Comparison of ENCODE assay signal across 7 cellular contexts in the genomic region with DNA sequence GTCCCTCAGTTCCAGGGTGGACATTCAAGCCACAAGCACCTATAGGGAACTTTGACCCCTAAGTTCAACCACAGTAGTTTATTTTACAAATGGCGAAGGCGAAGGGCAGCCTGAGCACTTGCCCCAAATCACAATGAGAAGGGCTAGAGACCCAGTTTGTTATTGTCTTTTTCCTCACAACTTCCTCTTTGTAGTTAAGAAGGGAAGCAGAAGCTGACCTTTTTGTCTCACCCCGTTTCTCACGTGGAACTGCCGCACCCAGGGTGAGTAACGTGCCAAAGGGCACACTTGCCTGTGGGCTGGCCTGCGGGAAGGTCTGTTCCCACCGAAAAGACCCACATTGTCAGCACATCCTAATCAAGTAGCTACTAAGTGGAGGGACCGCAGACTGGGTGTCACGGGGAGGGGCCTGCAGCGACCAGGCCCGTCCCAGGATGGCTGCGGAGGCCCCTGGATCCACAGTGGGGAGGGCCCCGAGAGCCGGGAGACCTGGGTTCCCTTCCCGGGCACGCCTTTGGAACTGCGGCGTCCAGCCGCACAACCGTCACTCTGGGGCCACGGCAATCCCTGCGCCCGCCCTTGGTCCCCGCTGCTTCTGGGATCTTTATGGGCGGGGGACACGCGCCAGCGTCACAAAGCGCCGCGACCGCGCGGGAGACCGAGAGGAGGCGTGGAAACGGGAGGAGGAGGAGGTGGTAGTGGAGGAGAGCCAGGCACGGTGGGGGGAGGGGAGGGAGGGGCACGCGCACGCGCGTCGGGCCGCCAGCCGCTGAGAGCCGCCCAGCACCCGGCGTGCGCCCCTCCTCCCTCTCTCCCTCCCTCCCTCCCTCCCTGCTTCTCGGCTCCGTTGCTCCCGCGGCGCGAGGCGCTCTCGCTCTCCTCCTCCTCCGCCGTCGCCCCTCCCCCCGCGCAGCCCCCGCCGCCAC. TPM values are rescaled to one million over a fixed set of nuclear protein-coding genes. Genes with fewer than 3 reads are reported as not detected.
DNase-seq lines count a peak whose midpoint lies in the region; ATAC-seq and TF ChIP-seq lines count a peak whose summit lies in the region.

TSS of gene UBE2R2 (plus strand) at position 834 of the 926 bp plus-strand sequence. CDS start 598 bp downstream, outside the sequence.

- peak within 1 kb of the TSS; percentile 96 for H3K27ac ChIP-seq in hepatocyte

- no peaks in the 10 kb centered on the region for H3K27me3 ChIP-seq in hepatocyte

- H3K9me3 ChIP-seq in hepatocyte (ENCODE audit: low read depth), result no peaks in the 10 kb centered on the region

- H3K9me2 ChIP-seq in hepatocyte (replicated peaks; ENCODE audit: insufficient read depth), result no peaks in the 10 kb centered on the region

- H4K20me1 ChIP-seq in hepatocyte (ENCODE audit: insufficient read depth, poor library complexity, severe bottlenecking), result peaks cover 32% of the 10 kb centered on the region

- ATAC-seq in GM18511 (IDR thresholded peaks at IDR 0.05; ENCODE audit: unreplicated experiment) (peak; percentile 72), HG03039 (IDR thresholded peaks at IDR 0.05; ENCODE audit: unreplicated experiment) (peak; percentile 63)

- H3K4me1 ChIP-seq in hepatocyte (ENCODE audit: insufficient read depth), result peaks cover 28% of the 10 kb centered on the region

- WGBS in hepatocyte (ENCODE audit: low lambda C conversion rate, missing lambda C conversion rate), result 7% methylated on average over 29 of the region's 66 CpGs

- peaks cover 47% of the 10 kb centered on the region for H3K79me2 ChIP-seq in hepatocyte

- TF ChIP-seq CTCF in hepatocyte (IDR thresholded peaks at IDR 0.05; ENCODE audit: poor library complexity) (no peak), retinal pigment epithelial cell (conservative IDR thresholded peaks at IDR 0.05; ENCODE audit: low read depth, low read length) (no peak)

- peak within 1 kb of the TSS; percentile 82 for H3K4me3 ChIP-seq in hepatocyte
- peak within 1 kb of the TSS; percentile 93 for H3K4me3 ChIP-seq in retinal pigment epithelial cell (ENCODE audit: low read length)

- H3K4me2 ChIP-seq in hepatocyte, result peak within 1 kb of the TSS; percentile 84

- H2AFZ ChIP-seq in hepatocyte, result peak within 1 kb of the TSS; percentile 65

- no peaks in the 10 kb centered on the region for H3K36me3 ChIP-seq in hepatocyte (replicated peaks; ENCODE audit: insufficient read depth, low read depth)

- DNase-seq in NCI-H2081 treated with DMSO at 0.1 percent for 48 hours (lab: John Stamatoyannopoulos, UW) (peak; percentile 68), T1000 (lab: John Stamatoyannopoulos, UW) (peak; percentile 85), astrocyte of the hippocampus (ENCODE audit: low read depth, low spot score) (peak; percentile 98), hepatocyte (ENCODE audit: low spot score) (peak; percentile 96), retinal pigment epithelial cell (ENCODE audit: low read depth) (peak; percentile 59)

RNA-seq across cellular contexts. Expression of gene UBE2R2, which starts in this region (rescaled TPM):
- total RNA-seq in hepatocyte, result 41.2 and 41.4 TPM in 2 replicates
- 36.3 and 39.8 TPM in 2 replicates for polyA plus RNA-seq in hepatocyte

Comparison
In these comparisons a context has a peak if more than half of its experiments do, and no peak if none do; other contexts are left out.
1. Peak in every context shown above with its lines: DNase-seq, ATAC-seq, H3K4me3 ChIP-seq and H3K27ac ChIP-seq.